In the genomic region with DNA sequence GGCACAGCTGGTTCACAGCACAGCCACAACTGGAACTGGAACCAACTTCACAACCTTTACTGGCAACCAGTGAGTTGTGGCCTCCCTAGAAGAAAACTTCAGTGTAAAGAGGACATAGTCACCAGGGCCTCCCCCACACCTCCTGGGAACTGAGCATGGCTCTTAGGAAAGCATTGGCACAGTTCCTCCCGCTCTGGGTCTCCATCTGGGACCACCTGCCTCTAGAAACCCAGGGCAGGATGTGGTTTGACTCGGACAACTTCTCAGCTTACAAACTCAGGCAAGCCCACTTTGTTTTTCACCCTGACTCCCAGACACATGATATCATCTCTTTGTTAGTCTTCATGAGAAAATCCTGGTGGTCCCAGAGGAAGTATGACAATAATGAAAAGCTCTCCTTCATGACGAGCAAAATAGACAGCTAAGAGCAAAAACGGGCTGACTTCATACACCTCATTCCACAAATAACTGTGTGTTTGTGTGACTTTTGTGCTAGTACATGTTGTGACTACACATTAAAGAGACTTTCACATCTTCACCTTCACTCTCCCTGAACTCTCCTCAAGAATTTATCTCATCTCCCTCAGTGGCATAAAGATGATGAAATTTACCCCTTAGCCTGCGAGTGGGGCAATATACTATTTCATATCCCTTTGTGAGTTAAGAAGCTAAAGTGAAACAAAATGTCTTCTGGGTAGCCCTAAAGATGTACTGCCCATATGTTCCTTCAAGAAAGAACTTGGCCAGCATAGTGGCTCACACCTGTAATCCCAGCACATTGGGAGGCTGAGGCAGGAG, we compare ENCODE assay signal across 11 cellular contexts.
DNase-seq lines count a peak whose midpoint lies in the region; FAIRE-seq and TF ChIP-seq lines count a peak whose summit lies in the region.
"Had no signal": no experiment of that assay in that cellular context is flagged by ENCODE, and none has a peak within 500 bp of the region (broad histone marks: within the 10 kb centered on the region; RNA-seq: fewer than 3 reads in every experiment).

No MANE protein-coding gene starts in this region.

- TF ChIP-seq CTCF in GM12865 (IDR thresholded peaks at IDR 0.05; ENCODE audit: insufficient read depth, low read depth, low read length, missing control alignments) (no peak), osteoblast (IDR thresholded peaks at IDR 0.05; ENCODE audit: extremely low read depth, low read depth, low read length) (no peak), kidney (IDR thresholded peaks at IDR 0.05; ENCODE audit: borderline replicate concordance, extremely low read depth, insufficient read depth) (no peak)

- peaks cover 79% of the 10 kb centered on the region for H3K4me1 ChIP-seq in Karpas-422 (ENCODE audit: low read length)
- peaks cover 32% of the 10 kb centered on the region for H3K4me1 ChIP-seq in adipocyte (ENCODE audit: control insufficient read depth, insufficient read depth, low read length)
- H3K4me1 ChIP-seq in osteoblast (ENCODE audit: insufficient read depth, low read length): peaks cover 6% of the 10 kb centered on the region
- no peaks in the 10 kb centered on the region for H3K4me1 ChIP-seq in kidney (ENCODE audit: control insufficient read depth in 1 of 2, insufficient read depth in 1 of 2, low read depth in 1 of 2, low read length in 2 of 2)

- intact Hi-C loops in kidney (cut with DNase I): no loop called here

- H3K4me2 ChIP-seq in Karpas-422 (ENCODE audit: low read depth, low read length, poor library complexity, severe bottlenecking) (peak overlapping the region; percentile 30), osteoblast (ENCODE audit: insufficient read depth, low read length) (no peak overlapping the region)

- no peak overlapping the region for H3K9ac ChIP-seq in Karpas-422 (ENCODE audit: low read length)
- H3K9ac ChIP-seq in adipocyte (ENCODE audit: low read length): peak overlapping the region; percentile 52
- no peak overlapping the region for H3K9ac ChIP-seq in kidney (ENCODE audit: low read length in 2 of 2)

- no peaks in the 10 kb centered on the region for H3K9me2 ChIP-seq in Karpas-422 (replicated peaks; ENCODE audit: insufficient read depth, low read length)

- no peak overlapping the region for H2AFZ ChIP-seq in Karpas-422 (ENCODE audit: low read length)
- peak overlapping the region; percentile 34 for H2AFZ ChIP-seq in osteoblast (ENCODE audit: low read length)

- H3K36me3 ChIP-seq in Karpas-422 (ENCODE audit: insufficient read depth, low read length) (no peaks in the 10 kb centered on the region), adipocyte (ENCODE audit: control insufficient read depth, insufficient read depth, low read length, severe bottlenecking) (no peaks in the 10 kb centered on the region), osteoblast (ENCODE audit: insufficient read depth, low read length) (no peaks in the 10 kb centered on the region), kidney (ENCODE audit: control insufficient read depth in 1 of 2, insufficient read depth in 2 of 2, low read length in 2 of 2) (no peaks in the 10 kb centered on the region)

- H3K9me3 ChIP-seq in Karpas-422 (ENCODE audit: low read length): no peaks in the 10 kb centered on the region
- H3K9me3 ChIP-seq in adipocyte (ENCODE audit: control insufficient read depth, low read length): no peaks in the 10 kb centered on the region
- no peaks in the 10 kb centered on the region for H3K9me3 ChIP-seq in osteoblast (ENCODE audit: low read depth, low read length)
- no peaks in the 10 kb centered on the region for H3K9me3 ChIP-seq in kidney (ENCODE audit: control insufficient read depth in 1 of 2, low read length in 2 of 2)

- H3K4me3 ChIP-seq in GM12865 (ENCODE audit: low read depth, low read length) (no peak overlapping the region), Karpas-422 (ENCODE audit: low read length) (no peak overlapping the region), adipocyte (ENCODE audit: low read length) (no peak overlapping the region), osteoblast (ENCODE audit: insufficient read depth, low read length) (no peak overlapping the region), kidney (ENCODE audit: low read length in 2 of 2) (no peak overlapping the region)

- DNase-seq in GM12865 (ENCODE audit: low read depth) (peak; percentile 74), Karpas-422 (no peak), adipocyte (ENCODE audit: low read depth) (peak; percentile 41), osteoblast (ENCODE audit: insufficient read length, low spot score, missing footprints) (no peak), kidney (no peak), COLO668 (lab: John Stamatoyannopoulos, UW; ENCODE audit: unreplicated experiment) (no peak), SHP77 treated with DMSO at 0.1 percent for 48 hours (lab: John Stamatoyannopoulos, UW) (no peak)
- no peak for DNase-seq in activated CD4-positive, CD25-positive, alpha-beta regulatory T cell (lab: John Stamatoyannopoulos, UW)
- DNase-seq: cortex of kidney, NCI-H1436 treated with DMSO at 0.1 percent for 48 hours had no signal

- H3K79me2 ChIP-seq in Karpas-422 (ENCODE audit: low read length) (peaks cover 87% of the 10 kb centered on the region), osteoblast (ENCODE audit: insufficient read depth, low read length) (no peaks in the 10 kb centered on the region)

- H3K27ac ChIP-seq in Karpas-422 (ENCODE audit: low read length): peak overlapping the region; percentile 76
- peak overlapping the region; percentile 17 for H3K27ac ChIP-seq in osteoblast (ENCODE audit: low read depth, low read length)
- no peak overlapping the region for H3K27ac ChIP-seq in kidney (ENCODE audit: low read depth in 2 of 2, low read length in 2 of 2)

- H3K27me3 ChIP-seq in Karpas-422 (ENCODE audit: low read length): no peaks in the 10 kb centered on the region
- H3K27me3 ChIP-seq in adipocyte (replicated peaks; ENCODE audit: control insufficient read depth, insufficient read depth, low read length): peaks cover 2% of the 10 kb centered on the region
- H3K27me3 ChIP-seq in osteoblast (ENCODE audit: insufficient read depth, low read length): no peaks in the 10 kb centered on the region

- FAIRE-seq in kidney (lab: Jason Lieb, UNC): no peak
- FAIRE-seq: islet of Langerhans had no signal

- H4K20me1 ChIP-seq in Karpas-422 (ENCODE audit: insufficient read depth, low read depth, low read length) (no peaks in the 10 kb centered on the region), osteoblast (ENCODE audit: insufficient read depth, low read length) (no peaks in the 10 kb centered on the region)

Comparison
In these comparisons a context has a peak if more than half of its experiments do, and no peak if none do; other contexts are left out.
1. DNase-seq: peak in GM12865 (single experiment) and adipocyte (single experiment); none in Karpas-422 (single experiment), osteoblast (single experiment), kidney (single experiment), COLO668 (single experiment), activated CD4-positive, CD25-positive, alpha-beta regulatory T cell (0 of 4) and SHP77 treated with DMSO at 0.1 percent for 48 hours (single experiment).
2. H3K27ac ChIP-seq: peak in Karpas-422 (single experiment) and osteoblast (single experiment); none in kidney (0 of 2).